In genomic region chr6:129135421-129135820, GRCh38 we compare ENCODE assay signal across 30 cellular contexts.
DNase-seq lines count a peak whose midpoint lies in the region; ATAC-seq, FAIRE-seq and TF ChIP-seq lines count a peak whose summit lies in the region.
"Had no signal": no experiment of that assay in that cellular context is flagged by ENCODE, and none has a peak within 500 bp of the region (broad histone marks: within the 10 kb centered on the region; RNA-seq: fewer than 3 reads in every experiment).

No MANE protein-coding gene starts in this region.

- ATAC-seq in Right ventricle myocardium superior (ENCODE audit: poor library complexity) (no peak), GM18505 (IDR thresholded peaks at IDR 0.05; ENCODE audit: unreplicated experiment) (no peak), GM21360 (IDR thresholded peaks at IDR 0.05; ENCODE audit: unreplicated experiment) (no peak), HepG2 (no peak)
- ATAC-seq: A549; K562; left cardiac atrium; Panc1; stimulated activated naive CD8-positive, alpha-beta T cell treated with anti-CD3 and anti-CD28 coated beads, Interleukin-15, amount 100 ng/mL, for 72 hours had no signal

- TF ChIP-seq CTCF in right atrium auricular region (IDR thresholded peaks at IDR 0.05) (no peak), suprapubic skin (IDR thresholded peaks at IDR 0.05) (no peak), GM10248 (IDR thresholded peaks at IDR 0.05; ENCODE audit: control extremely low read depth, extremely low read depth, low read depth, missing control alignments) (no peak), HepG2 (CRISPR knock-in tag; IDR thresholded peaks at IDR 0.05) (no peak)

- BruUV-seq in HepG2 (replicated peaks; lab: Mats Ljungman, UMichigan), result no TSS peak

- POLR2A ChIA-PET in GM10248 (lab: Yijun Ruan, JAX), result no interaction called here
- POLR2A ChIA-PET in HepG2 (lab: Yijun Ruan, JAX), result no interaction called here

- TF ChIP-seq POLR2A in suprapubic skin (IDR thresholded peaks at IDR 0.05) (no peak), GM18505 (IDR thresholded peaks at IDR 0.05; ENCODE audit: borderline replicate concordance, extremely low read depth, insufficient read depth, insufficient read length) (no peak), HepG2 (IDR thresholded peaks at IDR 0.05; ENCODE audit: insufficient read depth in 1 of 2, low read depth in 2 of 2, low read length in 2 of 2) (no peak)

- no peak overlapping the region for H3K9ac ChIP-seq in HepG2 (ENCODE audit: insufficient read depth, low read depth, low read length)
- H3K9ac ChIP-seq: neural progenitor cell, parathyroid adenoma had no signal

- CTCF ChIA-PET in GM10248 (lab: Yijun Ruan, JAX), result interaction anchor here (1.0 to 1.1 kb wide), 2 partner anchors 10 to 20 kb away, joined by 3 read pairs; no protein-coding TSS in a partner anchor
- CTCF ChIA-PET in HepG2 (lab: Yijun Ruan, JAX; ENCODE audit: low intra/inter-chr PET ratio, low total read pairs), result no interaction called here

- TF ChIP-seq EP300 in suprapubic skin (IDR thresholded peaks at IDR 0.05), result no peak
- TF ChIP-seq EP300 in HepG2 (IDR thresholded peaks at IDR 0.05; ENCODE audit: low read depth in 2 of 2, low read length in 2 of 2), result no peak
- TF ChIP-seq EP300 in HepG2 (CRISPR knock-in tag; IDR thresholded peaks at IDR 0.05; ENCODE audit: borderline replicate concordance), result no peak

- H2AFZ ChIP-seq in HepG2 (ENCODE audit: low read length), result no peak overlapping the region
- H2AFZ ChIP-seq: parathyroid adenoma had no signal

- H3K4me3 ChIP-seq in right atrium auricular region (no peak overlapping the region), suprapubic skin (no peak overlapping the region), HepG2 (replicated peaks in 1 of 3; ENCODE audit: insufficient read depth in 1 of 3, low read depth in 2 of 3, low read length in 3 of 3) (no peak overlapping the region)
- H3K4me3 ChIP-seq: A549, cardiac muscle cell, K562, neural progenitor cell, spleen had no signal

- no peak for FAIRE-seq in HepG2 (lab: Jason Lieb, UNC)
- FAIRE-seq: A549, GM18507, GM19239, HTR-8/SVneo, K562 had no signal

- H3K36me3 ChIP-seq in right atrium auricular region, result no peaks in the 10 kb centered on the region
- no peaks in the 10 kb centered on the region for H3K36me3 ChIP-seq in suprapubic skin
- H3K36me3 ChIP-seq in HepG2 (replicated peaks in 1 of 2; ENCODE audit: control insufficient read depth in 1 of 2, insufficient read depth in 2 of 2, low read length in 2 of 2), result no peaks in the 10 kb centered on the region
- H3K36me3 ChIP-seq: cardiac muscle cell, neural progenitor cell, spleen had no signal

- peaks cover 0 to 82% of the 10 kb centered on the region in 2 donors for H3K4me1 ChIP-seq in right atrium auricular region
- H3K4me1 ChIP-seq in suprapubic skin, result peaks cover 31% of the 10 kb centered on the region
- H3K4me1 ChIP-seq in HepG2 (ENCODE audit: insufficient read depth, low read length), result no peaks in the 10 kb centered on the region
- H3K4me1 ChIP-seq: A549, parathyroid adenoma had no signal

- no peak for DNase-seq in right atrium auricular region (ENCODE audit: low spot score)
- DNase-seq in Right ventricle myocardium superior, result no peak
- DNase-seq in suprapubic skin (ENCODE audit: low spot score in 2 of 2), result no peak
- no peak for DNase-seq in GM10248 (ENCODE audit: extremely low spot score)
- DNase-seq in HepG2 (ENCODE audit: low spot score), result no peak
- DNase-seq: activated effector memory CD4-positive, alpha-beta T cell treated with anti-CD3 and anti-CD28 coated beads, Interleukin-2, amount 50 U/mL, for 16 hours; activated T-cell treated with anti-CD3 and anti-CD28 coated beads for 4 hours; anterior cingulate cortex; CD8-positive, alpha-beta memory T cell; DMS 273 treated with DMSO at 0.1 percent for 48 hours; erythroblast; hippocampal formation; left cardiac atrium; mesendoderm; NCI-H1048; NCI-H1694; spleen; stimulated activated naive CD8-positive, alpha-beta T cell treated with anti-CD3 and anti-CD28 coated beads, Interleukin-15, amount 100 ng/mL, for 72 hours had no signal

- no peaks in the 10 kb centered on the region for H3K9me3 ChIP-seq in right atrium auricular region
- no peaks in the 10 kb centered on the region for H3K9me3 ChIP-seq in suprapubic skin
- no peaks in the 10 kb centered on the region for H3K9me3 ChIP-seq in HepG2 (ENCODE audit: low read length)
- H3K9me3 ChIP-seq: A549, spleen had no signal

- H3K27me3 ChIP-seq in right atrium auricular region (no peaks in the 10 kb centered on the region), layer of hippocampus (ENCODE audit: control insufficient read depth, insufficient read depth, low read length) (no peaks in the 10 kb centered on the region), suprapubic skin (no peaks in the 10 kb centered on the region), HepG2 (ENCODE audit: control insufficient read depth in 1 of 2, insufficient read depth in 2 of 2, low read length in 2 of 2) (no peaks in the 10 kb centered on the region)
- H3K27me3 ChIP-seq: cardiac muscle cell, neural progenitor cell, spleen had no signal

- intact Hi-C loops in Right ventricle myocardium superior (cut with DNase I) (no loop called here), HepG2 (cut with micrococcal nuclease; ENCODE audit: unreplicated experiment) (no loop called here)

- no peaks in the 10 kb centered on the region for H3K79me2 ChIP-seq in HepG2 (ENCODE audit: insufficient read depth, low read length)
- H3K79me2 ChIP-seq: parathyroid adenoma had no signal

- in situ Hi-C loops in HepG2 (cut with HindIII; ENCODE audit: extremely low pct_ligation_motif_present, low pct_unique_long_range_greater_than_20kb), result no loop called here

- WGBS in suprapubic skin, result 67% methylated on average over 2 of the region's 2 CpGs
- WGBS in HepG2 (ENCODE audit: low lambda C conversion rate), result 1% methylated on average over 2 of the region's 2 CpGs

- H3K4me2 ChIP-seq in HepG2 (ENCODE audit: low read depth, low read length), result no peak overlapping the region
- H3K4me2 ChIP-seq: A549, neural progenitor cell had no signal

- TF ChIP-seq RAD21 in HepG2 (CRISPR knock-in tag; IDR thresholded peaks at IDR 0.05), result no peak

- peak overlapping the region; percentile 80 to 83 for H3K27ac ChIP-seq in right atrium auricular region
- H3K27ac ChIP-seq in layer of hippocampus (ENCODE audit: low read depth, low read length), result peak overlapping the region; percentile 2
- H3K27ac ChIP-seq in suprapubic skin, result peak overlapping the region; percentile 82
- no peak overlapping the region for H3K27ac ChIP-seq in HepG2 (ENCODE audit: extremely low read length, insufficient read depth, low read length)
- H3K27ac ChIP-seq: A549, cardiac muscle cell, neural progenitor cell, parathyroid adenoma had no signal

- no peaks in the 10 kb centered on the region for H4K20me1 ChIP-seq in HepG2 (ENCODE audit: insufficient read depth, low read length)

TF ChIP-seq in HepG2, 621 proteins besides CTCF, POLR2A, EP300 and RAD21:
- no peak for TF ChIP-seq ZNF546 (CRISPR knock-in tag; conservative IDR thresholded peaks at IDR 0.05)
- TF ChIP-seq DPF2 (CRISPR knock-in tag; IDR thresholded peaks at IDR 0.05; ENCODE audit: borderline replicate concordance, low read depth), result no peak
- TF ChIP-seq CREBL2 (CRISPR knock-in tag; IDR thresholded peaks at IDR 0.05; ENCODE audit: borderline replicate concordance), result no peak
- TF ChIP-seq MZF1 (CRISPR knock-in tag; IDR thresholded peaks at IDR 0.05; ENCODE audit: borderline replicate concordance), result no peak
- TF ChIP-seq KLF12 (CRISPR knock-in tag; IDR thresholded peaks at IDR 0.05; ENCODE audit: borderline replicate concordance), result no peak
